Comparison of ENCODE assay signal across 1 cellular context in the genomic region with DNA sequence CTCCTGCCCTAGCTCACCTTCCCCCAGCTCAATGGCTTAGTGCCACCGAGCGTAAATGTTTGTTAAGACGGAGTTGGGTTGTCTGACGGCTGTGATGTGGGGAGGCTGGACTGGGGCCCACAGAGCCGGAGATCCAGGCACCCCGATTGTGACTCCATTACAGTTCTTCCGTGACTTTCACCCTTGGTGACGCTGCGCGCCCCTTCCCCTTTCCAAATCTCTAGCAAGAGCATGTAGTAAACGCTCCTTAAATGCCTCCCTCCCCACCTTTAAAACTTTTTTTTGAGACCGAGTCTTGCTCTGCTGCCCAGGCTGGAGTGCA.
TF ChIP-seq lines count a peak whose summit lies in the region.

No MANE protein-coding gene starts in this region.

TF ChIP-seq in neural cell, 6 proteins besides CTCF, POLR2A, EP300 and RAD21 (continued from another document):
- TF ChIP-seq, protein P1, sequence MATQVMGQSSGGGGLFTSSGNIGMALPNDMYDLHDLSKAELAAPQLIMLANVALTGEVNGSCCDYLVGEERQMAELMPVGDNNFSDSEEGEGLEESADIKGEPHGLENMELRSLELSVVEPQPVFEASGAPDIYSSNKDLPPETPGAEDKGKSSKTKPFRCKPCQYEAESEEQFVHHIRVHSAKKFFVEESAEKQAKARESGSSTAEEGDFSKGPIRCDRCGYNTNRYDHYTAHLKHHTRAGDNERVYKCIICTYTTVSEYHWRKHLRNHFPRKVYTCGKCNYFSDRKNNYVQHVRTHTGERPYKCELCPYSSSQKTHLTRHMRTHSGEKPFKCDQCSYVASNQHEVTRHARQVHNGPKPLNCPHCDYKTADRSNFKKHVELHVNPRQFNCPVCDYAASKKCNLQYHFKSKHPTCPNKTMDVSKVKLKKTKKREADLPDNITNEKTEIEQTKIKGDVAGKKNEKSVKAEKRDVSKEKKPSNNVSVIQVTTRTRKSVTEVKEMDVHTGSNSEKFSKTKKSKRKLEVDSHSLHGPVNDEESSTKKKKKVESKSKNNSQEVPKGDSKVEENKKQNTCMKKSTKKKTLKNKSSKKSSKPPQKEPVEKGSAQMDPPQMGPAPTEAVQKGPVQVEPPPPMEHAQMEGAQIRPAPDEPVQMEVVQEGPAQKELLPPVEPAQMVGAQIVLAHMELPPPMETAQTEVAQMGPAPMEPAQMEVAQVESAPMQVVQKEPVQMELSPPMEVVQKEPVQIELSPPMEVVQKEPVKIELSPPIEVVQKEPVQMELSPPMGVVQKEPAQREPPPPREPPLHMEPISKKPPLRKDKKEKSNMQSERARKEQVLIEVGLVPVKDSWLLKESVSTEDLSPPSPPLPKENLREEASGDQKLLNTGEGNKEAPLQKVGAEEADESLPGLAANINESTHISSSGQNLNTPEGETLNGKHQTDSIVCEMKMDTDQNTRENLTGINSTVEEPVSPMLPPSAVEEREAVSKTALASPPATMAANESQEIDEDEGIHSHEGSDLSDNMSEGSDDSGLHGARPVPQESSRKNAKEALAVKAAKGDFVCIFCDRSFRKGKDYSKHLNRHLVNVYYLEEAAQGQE (IDR thresholded peaks at IDR 0.05; ENCODE audit: borderline replicate concordance) = no peak
